21 cellular contexts compared by ENCODE assay signal in the genomic region with DNA sequence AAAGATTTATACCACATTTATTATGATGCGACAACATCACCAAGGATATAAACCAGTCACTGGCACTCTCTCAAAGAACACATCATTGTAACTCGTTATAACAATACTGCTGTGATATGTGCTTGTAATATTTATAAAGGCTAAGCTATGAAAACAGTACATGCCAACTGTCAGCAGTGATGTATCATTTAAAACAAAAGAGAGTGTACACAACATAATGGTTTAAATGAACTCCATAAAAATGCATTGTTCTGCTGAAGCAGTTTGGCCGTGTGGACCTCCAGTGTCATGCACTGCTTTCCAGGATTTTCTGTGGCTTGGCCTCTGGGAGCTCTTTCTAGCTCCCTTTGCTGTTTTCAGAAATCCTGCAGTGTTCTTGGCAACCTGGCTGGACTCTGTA.
DNase-seq lines count a peak whose midpoint lies in the region; ATAC-seq and TF ChIP-seq lines count a peak whose summit lies in the region.
"Had no signal": no experiment of that assay in that cellular context is flagged by ENCODE, and none has a peak within 500 bp of the region (broad histone marks: within the 10 kb centered on the region; RNA-seq: fewer than 3 reads in every experiment).

No MANE protein-coding gene starts in this region.

- ATAC-seq in left colon (peak; percentile 60), GM23338 (no peak)
- ATAC-seq: CD8-positive, alpha-beta T cell; right cardiac atrium; Right ventricle myocardium inferior had no signal

- H3K27ac ChIP-seq in adrenal gland (no peak overlapping the region), GM23338 (ENCODE audit: low read depth) (no peak overlapping the region)
- H3K27ac ChIP-seq: thoracic aorta had no signal

- no peak for TF ChIP-seq CTCF in astrocyte of the cerebellum (IDR thresholded peaks at IDR 0.05; ENCODE audit: low read depth, low read length, missing control alignments)
- TF ChIP-seq CTCF in MCF 10A (IDR thresholded peaks at IDR 0.05; ENCODE audit: unreplicated experiment), result no peak
- no peak for TF ChIP-seq CTCF in adrenal gland (IDR thresholded peaks at IDR 0.05)
- TF ChIP-seq CTCF in GM23338 (conservative IDR thresholded peaks at IDR 0.05; ENCODE audit: low read depth in 2 of 2), result no peak
- no peak for TF ChIP-seq CTCF in nephron progenitor cell (IDR thresholded peaks at IDR 0.05)

- H3K36me3 ChIP-seq in adrenal gland (replicated peaks in 1 of 2), result no peaks in the 10 kb centered on the region
- H3K36me3 ChIP-seq in GM23338 (ENCODE audit: insufficient read depth), result no peaks in the 10 kb centered on the region
- H3K36me3 ChIP-seq: thoracic aorta had no signal

- peak; percentile 59 for DNase-seq in COR-L47 (lab: John Stamatoyannopoulos, UW)
- DNase-seq in HEK293T (ENCODE audit: extremely low spot score), result no peak
- DNase-seq in astrocyte of the cerebellum (ENCODE audit: low read depth), result peak; percentile 86
- DNase-seq in left colon, result no peak
- no peak for DNase-seq in MCF 10A (ENCODE audit: unreplicated experiment)
- no peak for DNase-seq in adrenal gland
- no peak for DNase-seq in GM23338 (ENCODE audit: low spot score)
- no peak for DNase-seq in nephron progenitor cell
- DNase-seq: activated CD4-positive, alpha-beta T cell treated with anti-CD3 and anti-CD28 coated beads, Interleukin-2, amount 10 ng/mL, durations not matched to agents 24 days and 14 days; activated CD8-positive, alpha-beta memory T cell treated with anti-CD3 and anti-CD28 coated beads, Interleukin-2, amount 50 U/mL, for 4 hours; activated effector memory CD4-positive, alpha-beta T cell treated with anti-CD3 and anti-CD28 coated beads, Interleukin-2, amount 50 U/mL, for 16 hours; CD8-positive, alpha-beta T cell; immature natural killer cell; MM.1S; NCI-H510A; occipital lobe; right cardiac atrium; stimulated activated CD4-positive, alpha-beta T cell treated with anti-CD3 and anti-CD28 coated beads, Interleukin-15, amount 100 ng/mL, for 24 hours had no signal

- no peak overlapping the region for H2AFZ ChIP-seq in GM23338

- H3K9me3 ChIP-seq in adrenal gland (replicated peaks in 1 of 3), result no peaks in the 10 kb centered on the region
- H3K9me3 ChIP-seq: thoracic aorta had no signal

- CTCF ChIA-PET in HEK293T (lab: Yijun Ruan, JAX) (no interaction called here), MCF 10A (lab: Yijun Ruan, JAX) (interaction anchor here (0.6 to 1.3 kb wide), 3 partner anchors 7 to 204 kb away, joined by 3 to 5 read pairs (median 4); no protein-coding TSS in a partner anchor)

- WGBS in adrenal gland, 4 donors, result 56 to 62% (median 57%) methylated on average over 3 of the region's 3 CpGs

- H3K4me1 ChIP-seq in adrenal gland (replicated peaks in 1 of 2) (no peaks in the 10 kb centered on the region), GM23338 (ENCODE audit: insufficient read depth) (peaks cover 8% of the 10 kb centered on the region; the same call in 1 of the 2 replicates)

- no peak overlapping the region for H3K27ac Mint-ChIP-seq in MCF 10A (ENCODE audit: low read depth, unreplicated experiment)
- no peak overlapping the region for H3K27ac Mint-ChIP-seq in GM23338
- H3K27ac Mint-ChIP-seq in nephron progenitor cell, result no peak overlapping the region
- H3K27ac Mint-ChIP-seq: activated CD4-positive, alpha-beta T cell treated with anti-CD3 and anti-CD28 coated beads, Interleukin-2, amount 10 ng/mL, durations not matched to agents 24 days and 14 days; CD8-positive, alpha-beta T cell; immature natural killer cell had no signal

- no peak overlapping the region for H3K4me3 ChIP-seq in astrocyte of the cerebellum (ENCODE audit: low read depth, low read length)
- no peak overlapping the region for H3K4me3 ChIP-seq in adrenal gland
- H3K4me3 ChIP-seq in GM23338, result no peak overlapping the region
- H3K4me3 ChIP-seq: lung, thoracic aorta had no signal

- H3K4me2 ChIP-seq in GM23338, result no peak overlapping the region

- no peaks in the 10 kb centered on the region for H3K79me2 ChIP-seq in GM23338 (replicated peaks; ENCODE audit: insufficient read depth)

- no peaks in the 10 kb centered on the region for H4K20me1 ChIP-seq in GM23338 (replicated peaks; ENCODE audit: insufficient read depth)

- no peaks in the 10 kb centered on the region for H3K27me3 Mint-ChIP-seq in MCF 10A (ENCODE audit: insufficient read depth, unreplicated experiment)
- peaks cover 5% of the 10 kb centered on the region for H3K27me3 Mint-ChIP-seq in GM23338 (ENCODE audit: insufficient read depth, low read depth, poor library complexity)
- H3K27me3 Mint-ChIP-seq in nephron progenitor cell (ENCODE audit: low read depth, poor library complexity), result peaks cover 15% of the 10 kb centered on the region

- POLR2A ChIA-PET in HEK293T (lab: Yijun Ruan, JAX), result no interaction called here
- POLR2A ChIA-PET in MCF 10A (lab: Yijun Ruan, JAX), result interaction anchor here (2.1 kb wide), 1 partner anchor 11 kb away, joined by 11 read pairs; no protein-coding TSS in a partner anchor

- H3K9me2 ChIP-seq in GM23338 (ENCODE audit: insufficient read depth), result peaks cover 2% of the 10 kb centered on the region; the same call in 1 of the 2 replicates

- no peaks in the 10 kb centered on the region for H3K4me1 Mint-ChIP-seq in MCF 10A (ENCODE audit: insufficient read depth, unreplicated experiment)
- H3K4me1 Mint-ChIP-seq in GM23338, result peaks cover 4% of the 10 kb centered on the region; the same call in 2 of the 3 replicates
- peaks cover 21% of the 10 kb centered on the region for H3K4me1 Mint-ChIP-seq in nephron progenitor cell
- H3K4me1 Mint-ChIP-seq: activated CD4-positive, alpha-beta T cell treated with anti-CD3 and anti-CD28 coated beads, Interleukin-2, amount 10 ng/mL, durations not matched to agents 24 days and 14 days; immature natural killer cell had no signal

- in situ Hi-C loops in astrocyte of the cerebellum (cut with HindIII; ENCODE audit: low sequenced_read_pairs), result no loop called here

- BruUV-seq in MCF 10A (replicated peaks; lab: Mats Ljungman, UMichigan), result no TSS peak

- peaks cover 11% of the 10 kb centered on the region for H3K27me3 ChIP-seq in adrenal gland
- peaks cover 15% of the 10 kb centered on the region for H3K27me3 ChIP-seq in GM23338 (ENCODE audit: insufficient read depth)

- H3K9me3 Mint-ChIP-seq in MCF 10A (ENCODE audit: unreplicated experiment) (no peaks in the 10 kb centered on the region), GM23338 (no peaks in the 10 kb centered on the region), nephron progenitor cell (peaks cover 12% of the 10 kb centered on the region)
- H3K9me3 Mint-ChIP-seq: activated CD4-positive, alpha-beta T cell treated with anti-CD3 and anti-CD28 coated beads, Interleukin-2, amount 10 ng/mL, durations not matched to agents 24 days and 14 days; CD8-positive, alpha-beta T cell had no signal

- H3K36me3 Mint-ChIP-seq in MCF 10A (ENCODE audit: insufficient read depth, unreplicated experiment) (no peaks in the 10 kb centered on the region), GM23338 (ENCODE audit: low read depth) (no peaks in the 10 kb centered on the region), nephron progenitor cell (ENCODE audit: low read depth) (no peaks in the 10 kb centered on the region)
- H3K36me3 Mint-ChIP-seq: CD8-positive, alpha-beta T cell had no signal

- no peaks in the 10 kb centered on the region for H3F3A ChIP-seq in GM23338 (replicated peaks; ENCODE audit: low read depth)

- TF ChIP-seq POLR2A in adrenal gland (IDR thresholded peaks at IDR 0.05), result no peak

- intact Hi-C loops in left colon (cut with DNase I, micrococcal nuclease), result no loop called here
- intact Hi-C loops in MCF 10A (cut with micrococcal nuclease), result no loop called here
- intact Hi-C loops in adrenal gland (cut with DNase I), result no loop called here

- no peak overlapping the region for H3K4me3 Mint-ChIP-seq in MCF 10A (ENCODE audit: unreplicated experiment)
- H3K4me3 Mint-ChIP-seq in GM23338, result no peak overlapping the region
- no peak overlapping the region for H3K4me3 Mint-ChIP-seq in nephron progenitor cell
- H3K4me3 Mint-ChIP-seq: activated CD4-positive, alpha-beta T cell treated with anti-CD3 and anti-CD28 coated beads, Interleukin-2, amount 10 ng/mL, durations not matched to agents 24 days and 14 days; CD8-positive, alpha-beta T cell; immature natural killer cell had no signal

TF ChIP-seq in HEK293T, 16 proteins besides CTCF, POLR2A, EP300 and RAD21:
- TF ChIP-seq SUZ12 (IDR thresholded peaks at IDR 0.05) (no peak), NFRKB (IDR thresholded peaks at IDR 0.05) (no peak), ELF4 (IDR thresholded peaks at IDR 0.05) (no peak)
- TF ChIP-seq, protein P1, sequence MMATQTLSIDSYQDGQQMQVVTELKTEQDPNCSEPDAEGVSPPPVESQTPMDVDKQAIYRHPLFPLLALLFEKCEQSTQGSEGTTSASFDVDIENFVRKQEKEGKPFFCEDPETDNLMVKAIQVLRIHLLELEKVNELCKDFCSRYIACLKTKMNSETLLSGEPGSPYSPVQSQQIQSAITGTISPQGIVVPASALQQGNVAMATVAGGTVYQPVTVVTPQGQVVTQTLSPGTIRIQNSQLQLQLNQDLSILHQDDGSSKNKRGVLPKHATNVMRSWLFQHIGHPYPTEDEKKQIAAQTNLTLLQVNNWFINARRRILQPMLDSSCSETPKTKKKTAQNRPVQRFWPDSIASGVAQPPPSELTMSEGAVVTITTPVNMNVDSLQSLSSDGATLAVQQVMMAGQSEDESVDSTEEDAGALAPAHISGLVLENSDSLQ (IDR thresholded peaks at IDR 0.05), result peak; percentile 74

TF ChIP-seq in GM23338, 12 proteins besides CTCF, POLR2A, EP300 and RAD21 (continues in another document):
- TF ChIP-seq, protein P2, sequence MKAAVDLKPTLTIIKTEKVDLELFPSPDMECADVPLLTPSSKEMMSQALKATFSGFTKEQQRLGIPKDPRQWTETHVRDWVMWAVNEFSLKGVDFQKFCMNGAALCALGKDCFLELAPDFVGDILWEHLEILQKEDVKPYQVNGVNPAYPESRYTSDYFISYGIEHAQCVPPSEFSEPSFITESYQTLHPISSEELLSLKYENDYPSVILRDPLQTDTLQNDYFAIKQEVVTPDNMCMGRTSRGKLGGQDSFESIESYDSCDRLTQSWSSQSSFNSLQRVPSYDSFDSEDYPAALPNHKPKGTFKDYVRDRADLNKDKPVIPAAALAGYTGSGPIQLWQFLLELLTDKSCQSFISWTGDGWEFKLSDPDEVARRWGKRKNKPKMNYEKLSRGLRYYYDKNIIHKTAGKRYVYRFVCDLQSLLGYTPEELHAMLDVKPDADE (IDR thresholded peaks at IDR 0.05), result no peak

Comparison
In these comparisons a context has a peak if more than half of its experiments do, and no peak if none do; other contexts are left out.
1. DNase-seq: peak in COR-L47 (single experiment) and astrocyte of the cerebellum (single experiment); none in HEK293T (single experiment), left colon (0 of 2), MCF 10A (single experiment), adrenal gland (0 of 7), GM23338 (single experiment) and nephron progenitor cell (single experiment).